In the genomic region with DNA sequence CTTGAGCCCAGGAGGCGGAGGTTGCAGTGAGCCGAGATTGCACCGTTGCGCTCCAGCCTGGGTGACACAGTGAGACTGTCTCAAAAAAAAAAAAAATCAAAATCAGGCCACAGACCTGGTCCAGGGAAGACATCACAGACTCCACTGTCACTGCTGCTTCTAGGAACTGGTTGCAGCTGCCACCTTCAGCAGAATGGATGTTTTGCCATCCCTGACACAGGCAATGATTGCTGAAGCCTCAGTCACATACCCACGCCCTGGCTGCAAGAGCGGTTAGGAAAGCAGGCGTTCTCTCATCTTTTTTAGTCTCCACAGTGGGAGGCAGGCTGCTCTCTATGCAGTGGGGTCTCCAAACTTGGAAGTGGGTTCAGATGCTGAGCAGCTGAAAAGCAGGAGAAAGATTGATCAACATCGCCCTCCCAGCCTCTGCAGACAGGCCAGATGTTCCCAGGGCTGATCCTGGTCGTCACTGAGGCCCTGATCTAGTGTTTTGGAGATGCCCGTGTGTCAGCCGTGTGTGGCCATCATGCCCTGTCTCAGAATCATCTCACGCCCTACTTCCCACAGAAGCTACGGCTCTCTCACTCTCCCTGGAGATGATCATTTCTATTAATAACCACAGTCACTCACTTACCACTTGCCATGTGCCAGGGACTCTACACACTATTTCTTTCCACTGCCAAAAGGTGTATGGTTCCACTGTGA, we compare ENCODE assay signal across 14 cellular contexts.
DNase-seq lines count a peak whose midpoint lies in the region; ATAC-seq lines count a peak whose summit lies in the region.
"Had no signal": no experiment of that assay in that cellular context is flagged by ENCODE, and none has a peak within 500 bp of the region (broad histone marks: within the 10 kb centered on the region; RNA-seq: fewer than 3 reads in every experiment).

No MANE protein-coding gene starts in this region.

- no peaks in the 10 kb centered on the region for H3K36me3 ChIP-seq in skeletal muscle tissue (ENCODE audit: control insufficient read depth in 3 of 3, insufficient read depth in 3 of 3, low read length in 3 of 3)
- H3K36me3 ChIP-seq: stomach had no signal

- H3K27me3 Mint-ChIP-seq in activated naive CD4-positive, alpha-beta T cell treated with anti-CD3 and anti-CD28 coated beads, Interleukin-2, amount 10 ng/mL, durations not matched to agents 7 days and 5 days, result peaks cover 6% of the 10 kb centered on the region
- H3K27me3 Mint-ChIP-seq in activated T-helper 1 cell treated with anti-CD3 and anti-CD28 coated beads, Interleukin-12 subunit alpha, Interleukin-12 subunit beta, Interleukin-2, Interleukin-4 antibody, amounts not matched to agents 30 ng/mL and 10 ng/mL and 1 ng/mL, durations not matched to agents 14 hours and 24 hours and 36 hours (ENCODE audit: insufficient read depth), result peaks cover 4% of the 10 kb centered on the region

- H3K27me3 ChIP-seq in skeletal muscle tissue (ENCODE audit: control insufficient read depth in 3 of 3, insufficient read depth in 3 of 3, low read length in 3 of 3), result no peaks in the 10 kb centered on the region
- H3K27me3 ChIP-seq: stomach had no signal

- peak; percentile 69 for ATAC-seq in Right ventricle myocardium superior (ENCODE audit: poor library complexity)
- ATAC-seq in HG03460 (IDR thresholded peaks at IDR 0.05; ENCODE audit: unreplicated experiment), result no peak
- ATAC-seq in HG03520 (IDR thresholded peaks at IDR 0.05; ENCODE audit: unreplicated experiment), result no peak

- peaks cover 32 to 61% (median 45%) of the 10 kb centered on the region in 3 donors for H3K4me1 ChIP-seq in skeletal muscle tissue (ENCODE audit: control insufficient read depth in 3 of 3, insufficient read depth in 3 of 3, low read length in 3 of 3)

- peak overlapping the region; percentile 78 for H3K27ac Mint-ChIP-seq in activated naive CD4-positive, alpha-beta T cell treated with anti-CD3 and anti-CD28 coated beads, Interleukin-2, amount 10 ng/mL, durations not matched to agents 7 days and 5 days
- no peak overlapping the region for H3K27ac Mint-ChIP-seq in activated T-helper 1 cell treated with anti-CD3 and anti-CD28 coated beads, Interleukin-12 subunit alpha, Interleukin-12 subunit beta, Interleukin-2, Interleukin-4 antibody, amounts not matched to agents 30 ng/mL and 10 ng/mL and 1 ng/mL, durations not matched to agents 14 hours and 24 hours and 36 hours
- H3K27ac Mint-ChIP-seq: B cell, mesothelial cell of epicardium had no signal

- H3K9me3 ChIP-seq in skeletal muscle tissue (ENCODE audit: control insufficient read depth in 3 of 3, low read length in 3 of 3), result no peaks in the 10 kb centered on the region
- H3K9me3 ChIP-seq: stomach had no signal

- peak overlapping the region in 2 of 3 donors; percentile 41 to 65 for H3K4me3 ChIP-seq in skeletal muscle tissue (ENCODE audit: low read length in 3 of 3)
- H3K4me3 ChIP-seq: coronary artery, stomach had no signal

- H3K4me1 Mint-ChIP-seq in activated naive CD4-positive, alpha-beta T cell treated with anti-CD3 and anti-CD28 coated beads, Interleukin-2, amount 10 ng/mL, durations not matched to agents 7 days and 5 days, result peaks cover 72% of the 10 kb centered on the region
- peaks cover 43% of the 10 kb centered on the region for H3K4me1 Mint-ChIP-seq in activated T-helper 1 cell treated with anti-CD3 and anti-CD28 coated beads, Interleukin-12 subunit alpha, Interleukin-12 subunit beta, Interleukin-2, Interleukin-4 antibody, amounts not matched to agents 30 ng/mL and 10 ng/mL and 1 ng/mL, durations not matched to agents 14 hours and 24 hours and 36 hours (ENCODE audit: low read depth)
- H3K4me1 Mint-ChIP-seq: B cell, mesothelial cell of epicardium had no signal

- H3K27ac ChIP-seq in skeletal muscle tissue (ENCODE audit: low read depth, low read length), result peak overlapping the region; percentile 96
- H3K27ac ChIP-seq: coronary artery, stomach had no signal

- peak overlapping the region; percentile 16 for H3K4me3 Mint-ChIP-seq in activated naive CD4-positive, alpha-beta T cell treated with anti-CD3 and anti-CD28 coated beads, Interleukin-2, amount 10 ng/mL, durations not matched to agents 7 days and 5 days
- peak overlapping the region; percentile 40 for H3K4me3 Mint-ChIP-seq in activated T-helper 1 cell treated with anti-CD3 and anti-CD28 coated beads, Interleukin-12 subunit alpha, Interleukin-12 subunit beta, Interleukin-2, Interleukin-4 antibody, amounts not matched to agents 30 ng/mL and 10 ng/mL and 1 ng/mL, durations not matched to agents 14 hours and 24 hours and 36 hours
- H3K4me3 Mint-ChIP-seq: B cell, mesothelial cell of epicardium had no signal

- intact Hi-C loops in activated T-helper 1 cell treated with anti-CD3 and anti-CD28 coated beads, Interleukin-12 subunit alpha, Interleukin-12 subunit beta, Interleukin-2, Interleukin-4 antibody, amounts not matched to agents 30 ng/mL and 10 ng/mL and 1 ng/mL, durations not matched to agents 14 hours and 24 hours and 36 hours (cut with micrococcal nuclease), result no loop called here
- intact Hi-C loops in Right ventricle myocardium superior (cut with DNase I), result no loop called here

- H3K9ac ChIP-seq in skeletal muscle tissue (ENCODE audit: low read depth in 1 of 3, low read length in 3 of 3), result peak overlapping the region; percentile 60 to 79 (median 74)

- CTCF ChIA-PET in activated naive CD4-positive, alpha-beta T cell treated with anti-CD3 and anti-CD28 coated beads, Interleukin-2, amount 10 ng/mL, durations not matched to agents 7 days and 5 days (lab: Charles Lee), result interaction anchor here (1.2 to 3.4 kb wide), 2 partner anchors 20 to 43 kb away, joined by 3 to 13 read pairs; no protein-coding TSS in a partner anchor

- H3K36me3 Mint-ChIP-seq in activated naive CD4-positive, alpha-beta T cell treated with anti-CD3 and anti-CD28 coated beads, Interleukin-2, amount 10 ng/mL, durations not matched to agents 7 days and 5 days, result peaks cover 46% of the 10 kb centered on the region
- peaks cover 5% of the 10 kb centered on the region for H3K36me3 Mint-ChIP-seq in activated T-helper 1 cell treated with anti-CD3 and anti-CD28 coated beads, Interleukin-12 subunit alpha, Interleukin-12 subunit beta, Interleukin-2, Interleukin-4 antibody, amounts not matched to agents 30 ng/mL and 10 ng/mL and 1 ng/mL, durations not matched to agents 14 hours and 24 hours and 36 hours (ENCODE audit: low read depth)
- H3K36me3 Mint-ChIP-seq: activated naive CD4-positive, alpha-beta T cell treated with anti-CD3 and anti-CD28 coated beads, Interleukin-2, amount 50 U/mL, for 72 hours; mesothelial cell of epicardium had no signal

- no peak for DNase-seq in activated naive CD4-positive, alpha-beta T cell treated with anti-CD3 and anti-CD28 coated beads, Interleukin-2, amount 10 ng/mL, durations not matched to agents 7 days and 5 days
- no peak for DNase-seq in activated naive CD4-positive, alpha-beta T cell treated with Interleukin-2 at 50 U/mL for 16 hours
- DNase-seq in activated T-helper 1 cell treated with anti-CD3 and anti-CD28 coated beads, Interleukin-12 subunit alpha, Interleukin-12 subunit beta, Interleukin-2, Interleukin-4 antibody, amounts not matched to agents 30 ng/mL and 10 ng/mL and 1 ng/mL, durations not matched to agents 14 hours and 24 hours and 36 hours (ENCODE audit: low spot score), result no peak
- DNase-seq in Right ventricle myocardium superior, result no peak
- no peak for DNase-seq in NCI-H82 treated with DMSO at 0.1 percent for 48 hours (lab: John Stamatoyannopoulos, UW; ENCODE audit: unreplicated experiment)
- DNase-seq: stimulated activated CD4-positive, alpha-beta T cell treated with anti-CD3 and anti-CD28 coated beads, Interleukin-2, amount 100 ng/mL, for 48 hours; stomach had no signal

- H3K9me3 Mint-ChIP-seq in activated naive CD4-positive, alpha-beta T cell treated with anti-CD3 and anti-CD28 coated beads, Interleukin-2, amount 10 ng/mL, durations not matched to agents 7 days and 5 days, result no peaks in the 10 kb centered on the region
- no peaks in the 10 kb centered on the region for H3K9me3 Mint-ChIP-seq in activated T-helper 1 cell treated with anti-CD3 and anti-CD28 coated beads, Interleukin-12 subunit alpha, Interleukin-12 subunit beta, Interleukin-2, Interleukin-4 antibody, amounts not matched to agents 30 ng/mL and 10 ng/mL and 1 ng/mL, durations not matched to agents 14 hours and 24 hours and 36 hours
- H3K9me3 Mint-ChIP-seq: activated naive CD4-positive, alpha-beta T cell treated with anti-CD3 and anti-CD28 coated beads, Interleukin-2, amount 50 U/mL, for 72 hours; mesothelial cell of epicardium had no signal
